29 cellular contexts compared by ENCODE assay signal in the genomic region with DNA sequence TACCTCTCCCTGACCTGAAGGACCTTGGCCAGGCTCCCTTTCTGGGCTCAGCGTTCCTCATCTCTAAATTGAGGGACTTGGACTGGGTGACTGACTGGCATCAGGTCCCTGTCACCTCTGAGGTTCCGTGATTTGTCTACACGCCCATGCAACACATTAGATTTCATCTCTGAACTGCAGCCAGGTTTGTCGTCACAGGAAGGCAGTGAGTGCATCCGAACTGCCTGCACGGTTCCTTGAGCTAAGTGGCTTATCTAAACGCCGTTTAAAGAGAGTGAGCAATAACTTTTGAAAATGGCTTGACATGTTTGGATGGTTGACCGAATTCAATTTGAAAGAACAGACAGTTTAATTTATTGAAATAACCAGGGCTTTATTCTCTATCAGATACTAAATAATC.
"Had no signal": no experiment of that assay in that cellular context is flagged by ENCODE, and none has a peak within 500 bp of the region (broad histone marks: within the 10 kb centered on the region; RNA-seq: fewer than 3 reads in every experiment).

No MANE protein-coding gene starts in this region.

- H3K4me3 ChIP-seq: coronary artery, esophagus squamous epithelium, heart right ventricle, lower lobe of right lung, pancreas, right lobe of liver, thoracic aorta, vagina had no signal

- ATAC-seq: effector memory CD8-positive, alpha-beta T cell; heart right ventricle; left colon; left ventricle myocardium superior; lower lobe of right lung; naive thymus-derived CD8-positive, alpha-beta T cell; pancreas; right lobe of liver; stimulated activated naive B cell treated with anti-CD40 and anti-IgM and Interleukin-4, amounts not matched to agents 10 μg/mL and 1 μg/mL and 100 μg/mL, for 72 hours had no signal

- H3K27ac Mint-ChIP-seq: effector memory CD8-positive, alpha-beta T cell; naive thymus-derived CD8-positive, alpha-beta T cell; stimulated activated naive B cell treated with anti-CD40 and anti-IgM and Interleukin-4, amounts not matched to agents 10 μg/mL and 1 μg/mL and 100 μg/mL, for 72 hours; stimulated activated naive CD8-positive, alpha-beta T cell treated with anti-CD3 and anti-CD28 coated beads, Interleukin-15, Interleukin-2, amounts not matched to agents 100 ng/mL and 50 ng/mL, for 24 hours had no signal

- DNase-seq: dermis blood vessel endothelial cell; effector memory CD8-positive, alpha-beta T cell; erythroblast; esophagus squamous epithelium; foreskin melanocyte; glutamatergic neuron; heart right ventricle; hippocampal formation; islet precursor cell; kidney glomerular epithelial cell; left colon; left ventricle myocardium superior; lower lobe of right lung; naive thymus-derived CD8-positive, alpha-beta T cell; pancreas; retina; right lobe of liver; small intestine; stimulated activated CD4-positive, alpha-beta T cell treated with anti-CD3 and anti-CD28 coated beads, Interleukin-15, amount 100 ng/mL, for 24 hours; stimulated activated CD4-positive, alpha-beta T cell treated with anti-CD3 and anti-CD28 coated beads, Interleukin-2, amount 100 ng/mL, for 48 hours; stimulated activated naive B cell treated with anti-CD40 and anti-IgM and Interleukin-4, amounts not matched to agents 10 μg/mL and 1 μg/mL and 100 μg/mL, for 72 hours; trophoblast cell had no signal

- H3K4me1 ChIP-seq: esophagus squamous epithelium, heart right ventricle, lower lobe of right lung, pancreas, right lobe of liver, vagina had no signal

- H3K4me1 Mint-ChIP-seq: naive thymus-derived CD8-positive, alpha-beta T cell; stimulated activated naive B cell treated with anti-CD40 and anti-IgM and Interleukin-4, amounts not matched to agents 10 μg/mL and 1 μg/mL and 100 μg/mL, for 72 hours had no signal

- H3K4me3 Mint-ChIP-seq: effector memory CD8-positive, alpha-beta T cell; naive thymus-derived CD8-positive, alpha-beta T cell; neural crest cell; stimulated activated naive B cell treated with anti-CD40 and anti-IgM and Interleukin-4, amounts not matched to agents 10 μg/mL and 1 μg/mL and 100 μg/mL, for 72 hours; stimulated activated naive CD8-positive, alpha-beta T cell treated with anti-CD3 and anti-CD28 coated beads, Interleukin-15, Interleukin-2, amounts not matched to agents 100 ng/mL and 50 ng/mL, for 24 hours had no signal

- H3K36me3 Mint-ChIP-seq: naive thymus-derived CD8-positive, alpha-beta T cell; stimulated activated naive B cell treated with anti-CD40 and anti-IgM and Interleukin-4, amounts not matched to agents 10 μg/mL and 1 μg/mL and 100 μg/mL, for 72 hours had no signal

- H3K9me3 Mint-ChIP-seq: effector memory CD8-positive, alpha-beta T cell; neural crest cell; stimulated activated naive B cell treated with anti-CD40 and anti-IgM and Interleukin-4, amounts not matched to agents 10 μg/mL and 1 μg/mL and 100 μg/mL, for 72 hours; stimulated activated naive CD8-positive, alpha-beta T cell treated with anti-CD3 and anti-CD28 coated beads, Interleukin-15, Interleukin-2, amounts not matched to agents 100 ng/mL and 50 ng/mL, for 24 hours had no signal

- H3K36me3 ChIP-seq: esophagus squamous epithelium, heart right ventricle, lower lobe of right lung, neutrophil, pancreas, right lobe of liver, thoracic aorta, vagina had no signal

- H3K27me3 ChIP-seq: esophagus squamous epithelium, neutrophil, pancreas, right lobe of liver, vagina had no signal

- H3K27me3 Mint-ChIP-seq: naive thymus-derived CD8-positive, alpha-beta T cell; stimulated activated naive CD8-positive, alpha-beta T cell treated with anti-CD3 and anti-CD28 coated beads, Interleukin-15, Interleukin-2, amounts not matched to agents 100 ng/mL and 50 ng/mL, for 24 hours had no signal

- H3K9me3 ChIP-seq: esophagus squamous epithelium, heart right ventricle, lower lobe of right lung, neutrophil, pancreas, right lobe of liver, thoracic aorta, vagina had no signal

- H3K27ac ChIP-seq: coronary artery, esophagus squamous epithelium, heart right ventricle, lower lobe of right lung, neutrophil, pancreas, right lobe of liver, thoracic aorta, vagina had no signal

- FAIRE-seq: endometrium, pancreas, small intestine had no signal
